In the genomic region with DNA sequence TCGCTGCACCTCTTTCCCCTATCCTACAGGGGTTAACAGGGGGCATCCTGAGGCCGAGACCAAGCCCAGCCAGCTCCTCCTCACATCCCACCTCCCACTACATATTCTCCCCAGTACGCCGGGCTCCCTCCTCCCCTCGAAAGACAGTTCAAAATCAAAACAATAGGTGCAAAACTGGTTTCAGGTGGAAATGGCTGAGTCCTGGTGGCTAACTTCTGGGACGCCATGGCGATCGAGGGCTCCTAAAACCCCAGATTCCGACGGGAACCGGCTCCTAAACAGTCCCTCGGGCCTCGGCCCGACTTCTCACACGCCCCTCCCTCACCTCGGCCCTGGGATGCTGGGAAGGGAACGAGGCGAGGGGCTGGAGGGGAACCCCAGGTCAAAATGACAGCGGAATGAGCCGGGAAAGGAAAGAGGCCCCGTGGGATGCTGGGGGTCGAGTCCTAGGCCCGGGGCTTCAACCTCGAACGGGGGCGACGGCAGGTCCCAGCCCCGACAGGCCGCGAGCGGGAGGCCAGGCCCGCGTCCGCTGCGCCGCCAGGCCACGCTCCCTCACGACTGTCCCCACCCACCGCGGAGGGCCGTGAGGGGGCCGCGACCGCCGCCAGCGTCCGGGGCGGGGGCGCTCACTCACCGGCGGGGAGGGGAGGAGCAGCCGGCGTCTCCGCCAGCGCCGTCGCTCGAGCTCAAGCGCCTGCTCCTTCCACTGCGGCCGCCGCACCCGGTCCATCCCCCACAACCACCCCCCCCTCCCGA, we compare ENCODE assay signal across 8 cellular contexts. TPM values are rescaled to one million over a fixed set of nuclear protein-coding genes. Genes with fewer than 3 reads are reported as not detected.
DNase-seq lines count a peak whose midpoint lies in the region; ATAC-seq and TF ChIP-seq lines count a peak whose summit lies in the region.

No MANE protein-coding gene starts in this region.

- peak overlapping the region; percentile 87 for H3K4me3 Mint-ChIP-seq in activated T-helper 2 cell treated with anti-CD3 and anti-CD28 coated beads, Interferon-gamma antibody, Interleukin-2, Interleukin-4, amounts not matched to agents 10 μg/mL and 5 μg/mL and 100 μg/mL, durations not matched to agents 14 hours and 24 hours and 36 hours (ENCODE audit: low read depth)

- H3K4me1 ChIP-seq in BE2C (peaks cover 3% of the 10 kb centered on the region), NT2/D1 (ENCODE audit: insufficient read depth, insufficient read length) (no peaks in the 10 kb centered on the region), thymus (ENCODE audit: control insufficient read depth, insufficient read depth, low read length) (peaks cover 22% of the 10 kb centered on the region)

- peaks cover 39% of the 10 kb centered on the region for H3K4me1 Mint-ChIP-seq in activated T-helper 2 cell treated with anti-CD3 and anti-CD28 coated beads, Interferon-gamma antibody, Interleukin-2, Interleukin-4, amounts not matched to agents 10 μg/mL and 5 μg/mL and 100 μg/mL, durations not matched to agents 14 hours and 24 hours and 36 hours (ENCODE audit: low read depth)

- WGBS in thymus, result under 1% methylated on average over 64 of the region's 64 CpGs

- no peaks in the 10 kb centered on the region for H3K27me3 ChIP-seq in BE2C
- H3K27me3 ChIP-seq in NT2/D1 (ENCODE audit: insufficient read depth, insufficient read length), result no peaks in the 10 kb centered on the region
- no peaks in the 10 kb centered on the region for H3K27me3 ChIP-seq in thymus (ENCODE audit: control insufficient read depth, insufficient read depth)

- H3K4me3 ChIP-seq in BE2C (ENCODE audit: low read depth, low read length), result peak overlapping the region; percentile 89
- peak overlapping the region; percentile 86 for H3K4me3 ChIP-seq in NT2/D1 (ENCODE audit: insufficient read length, low read depth)
- peak overlapping the region; percentile 67 to 83 for H3K4me3 ChIP-seq in foreskin fibroblast (ENCODE audit: low read depth in 1 of 2, low read length in 2 of 2)
- peak overlapping the region; percentile 96 for H3K4me3 ChIP-seq in thymus (ENCODE audit: low read length)

- no peaks in the 10 kb centered on the region for H3K9me3 Mint-ChIP-seq in activated T-helper 2 cell treated with anti-CD3 and anti-CD28 coated beads, Interferon-gamma antibody, Interleukin-2, Interleukin-4, amounts not matched to agents 10 μg/mL and 5 μg/mL and 100 μg/mL, durations not matched to agents 14 hours and 24 hours and 36 hours

- peaks cover 4% of the 10 kb centered on the region for H3K36me3 ChIP-seq in BE2C
- H3K36me3 ChIP-seq in NT2/D1 (ENCODE audit: insufficient read depth, insufficient read length, low read length), result peaks cover 25% of the 10 kb centered on the region
- H3K36me3 ChIP-seq in thymus (ENCODE audit: control insufficient read depth, insufficient read depth), result no peaks in the 10 kb centered on the region

- H3K9ac ChIP-seq in NT2/D1 (ENCODE audit: insufficient read length, low read depth), result peak overlapping the region; percentile 89

- ATAC-seq in GM18858 (IDR thresholded peaks at IDR 0.05; ENCODE audit: unreplicated experiment), result peak; percentile 25
- ATAC-seq in HG03045 (IDR thresholded peaks at IDR 0.05; ENCODE audit: unreplicated experiment), result peak; percentile 81

- TF ChIP-seq CTCF in BE2C (IDR thresholded peaks at IDR 0.05; ENCODE audit: low read depth, low read length), result peak; percentile 11; the same call in 1 of the 2 replicates
- no peak for TF ChIP-seq CTCF in foreskin fibroblast (IDR thresholded peaks at IDR 0.05; ENCODE audit: low read depth, low read length)

- intact Hi-C loops in activated T-helper 2 cell treated with anti-CD3 and anti-CD28 coated beads, Interferon-gamma antibody, Interleukin-2, Interleukin-4, amounts not matched to agents 10 μg/mL and 5 μg/mL and 100 μg/mL, durations not matched to agents 14 hours and 24 hours and 36 hours (cut with micrococcal nuclease), result loop anchor here (1.0 to 5.0 kb wide), 4 partner anchors 219 to 453 kb away; a partner anchor contains a TSS

- H3K27ac ChIP-seq in thymus (ENCODE audit: low read depth), result peak overlapping the region; percentile 92

- peak; percentile 81 for DNase-seq in BE2C
- peak; percentile 46 for DNase-seq in NT2/D1 (ENCODE audit: low read depth, low spot score)
- DNase-seq in activated T-helper 2 cell treated with anti-CD3 and anti-CD28 coated beads, Interferon-gamma antibody, Interleukin-2, Interleukin-4, amounts not matched to agents 10 μg/mL and 5 μg/mL and 100 μg/mL, durations not matched to agents 14 hours and 24 hours and 36 hours (ENCODE audit: low spot score), result peak; percentile 19
- DNase-seq in foreskin fibroblast, result no peak
- DNase-seq in nucleus accumbens (lab: John Stamatoyannopoulos, UW), result peak in 40 of 56 donors; percentile 6 to 87 (median 56)

- H3K27me3 Mint-ChIP-seq in activated T-helper 2 cell treated with anti-CD3 and anti-CD28 coated beads, Interferon-gamma antibody, Interleukin-2, Interleukin-4, amounts not matched to agents 10 μg/mL and 5 μg/mL and 100 μg/mL, durations not matched to agents 14 hours and 24 hours and 36 hours (ENCODE audit: low read depth), result no peaks in the 10 kb centered on the region

- no peaks in the 10 kb centered on the region for H3K9me3 ChIP-seq in BE2C
- H3K9me3 ChIP-seq in NT2/D1 (ENCODE audit: insufficient read depth, low read length), result no peaks in the 10 kb centered on the region
- H3K9me3 ChIP-seq in thymus (ENCODE audit: control insufficient read depth), result no peaks in the 10 kb centered on the region

- H3K36me3 Mint-ChIP-seq in activated T-helper 2 cell treated with anti-CD3 and anti-CD28 coated beads, Interferon-gamma antibody, Interleukin-2, Interleukin-4, amounts not matched to agents 10 μg/mL and 5 μg/mL and 100 μg/mL, durations not matched to agents 14 hours and 24 hours and 36 hours (ENCODE audit: low read depth), result peaks cover 12% of the 10 kb centered on the region

- peak overlapping the region; percentile 82 for H3K27ac Mint-ChIP-seq in activated T-helper 2 cell treated with anti-CD3 and anti-CD28 coated beads, Interferon-gamma antibody, Interleukin-2, Interleukin-4, amounts not matched to agents 10 μg/mL and 5 μg/mL and 100 μg/mL, durations not matched to agents 14 hours and 24 hours and 36 hours

RNA-seq across cellular contexts. Expression of a gene that starts 0.5 kb away (rescaled TPM):
- polyA plus RNA-seq in BE2C (2012; ENCODE audit: insufficient read depth, insufficient read length, low read depth), result 7.0 TPM
- total RNA-seq in activated T-helper 2 cell treated with anti-CD3 and anti-CD28 coated beads, Interferon-gamma antibody, Interleukin-2, Interleukin-4, amounts not matched to agents 10 μg/mL and 5 μg/mL and 100 μg/mL, durations not matched to agents 14 hours and 24 hours and 36 hours, result 18.0 and 21.3 TPM in 2 replicates
- 12.2 TPM for polyA plus RNA-seq in thymus

Comparison
In these comparisons a context has a peak if more than half of its experiments do, and no peak if none do; other contexts are left out.
1. DNase-seq: peak in BE2C (single experiment), NT2/D1 (single experiment), activated T-helper 2 cell treated with anti-CD3 and anti-CD28 coated beads, Interferon-gamma antibody, Interleukin-2, Interleukin-4, amounts not matched to agents 10 μg/mL and 5 μg/mL and 100 μg/mL, durations not matched to agents 14 hours and 24 hours and 36 hours (single experiment) and nucleus accumbens (40 of 56); none in foreskin fibroblast (0 of 2).
2. Peak in every context shown above with its lines, with median percentiles within 50 percentile points of each other: H3K4me3 ChIP-seq.